In the genomic region with DNA sequence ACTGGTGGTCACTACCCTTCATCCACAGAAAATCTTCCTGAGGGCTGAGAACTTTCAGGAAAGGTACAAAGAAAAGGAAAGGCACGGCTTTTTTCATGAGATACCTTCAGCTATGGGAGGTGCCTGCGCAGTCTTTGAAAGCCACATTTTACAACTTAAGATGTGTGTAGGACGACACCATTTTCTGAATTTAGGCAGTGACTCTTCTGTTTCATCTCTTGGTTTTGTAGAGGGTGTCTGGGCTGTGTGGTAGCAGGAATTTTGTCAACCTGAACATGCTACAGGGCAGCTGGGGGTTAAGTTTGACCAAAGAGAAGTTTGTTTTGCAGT, we compare ENCODE assay signal across 23 cellular contexts.
DNase-seq lines count a peak whose midpoint lies in the region; ATAC-seq and TF ChIP-seq lines count a peak whose summit lies in the region.
"Had no signal": no experiment of that assay in that cellular context is flagged by ENCODE, and none has a peak within 500 bp of the region (broad histone marks: within the 10 kb centered on the region; RNA-seq: fewer than 3 reads in every experiment).

No MANE protein-coding gene starts in this region.

- no peaks in the 10 kb centered on the region for H3K79me2 ChIP-seq in osteoblast (ENCODE audit: insufficient read depth, low read length)

- H3K27ac ChIP-seq in cardiac muscle cell = peak overlapping the region; percentile 62
- peak overlapping the region in 3 of 4 donors; percentile 31 to 54 (median 53) for H3K27ac ChIP-seq in gastroesophageal sphincter
- peak overlapping the region; percentile 24 for H3K27ac ChIP-seq in osteoblast (ENCODE audit: low read depth, low read length)
- peak overlapping the region; percentile 55 for H3K27ac ChIP-seq in upper lobe of right lung
- H3K27ac ChIP-seq: neural progenitor cell, SJCRH30 had no signal

- ATAC-seq in Right ventricle myocardium superior (ENCODE audit: poor library complexity) (no peak), gastroesophageal sphincter (no peak), upper lobe of right lung (no peak), GM18907 (IDR thresholded peaks at IDR 0.05; ENCODE audit: unreplicated experiment) (no peak)
- ATAC-seq: activated CD8-positive, alpha-beta T cell treated with anti-CD3 and anti-CD28 coated beads for 36 hours; activated naive CD4-positive, alpha-beta T cell treated with anti-CD3 and anti-CD28 coated beads, Interleukin-2, amount 50 U/mL, for 72 hours; activated T-cell treated with anti-CD3 and anti-CD28 coated beads, Interleukin-2, amount 50 U/mL, for 4 hours; sciatic nerve had no signal

- H4K20me1 ChIP-seq in osteoblast (ENCODE audit: insufficient read depth, low read length) = no peaks in the 10 kb centered on the region

- H3K36me3 ChIP-seq in cardiac muscle cell (peaks cover 54% of the 10 kb centered on the region), gastroesophageal sphincter (peaks cover 4 to 39% of the 10 kb centered on the region in 2 donors), osteoblast (ENCODE audit: insufficient read depth, low read length) (peaks cover 76% of the 10 kb centered on the region), upper lobe of right lung (peaks cover 33% of the 10 kb centered on the region)
- H3K36me3 ChIP-seq: neural progenitor cell had no signal

- no peak for TF ChIP-seq POLR2A in gastroesophageal sphincter (IDR thresholded peaks at IDR 0.05)

- no peak overlapping the region for H2AFZ ChIP-seq in osteoblast (ENCODE audit: low read length)

- H3K4me1 ChIP-seq in cardiac muscle cell (ENCODE audit: low read depth) = no peaks in the 10 kb centered on the region
- H3K4me1 ChIP-seq in gastroesophageal sphincter = peaks cover 5 to 43% (median 11%) of the 10 kb centered on the region in 3 donors
- peaks cover 41% of the 10 kb centered on the region for H3K4me1 ChIP-seq in osteoblast (ENCODE audit: insufficient read depth, low read length)
- H3K4me1 ChIP-seq in upper lobe of right lung = peaks cover 49% of the 10 kb centered on the region

- H3K4me2 ChIP-seq in osteoblast (ENCODE audit: insufficient read depth, low read length) = no peak overlapping the region
- H3K4me2 ChIP-seq: neural progenitor cell had no signal

- no peak for TF ChIP-seq EP300 in gastroesophageal sphincter (IDR thresholded peaks at IDR 0.05)

- H3K27me3 ChIP-seq in cardiac muscle cell (no peaks in the 10 kb centered on the region), gastroesophageal sphincter (no peaks in the 10 kb centered on the region), osteoblast (ENCODE audit: insufficient read depth, low read length) (no peaks in the 10 kb centered on the region), upper lobe of right lung (no peaks in the 10 kb centered on the region)
- H3K27me3 ChIP-seq: neural progenitor cell, SJCRH30 had no signal

- intact Hi-C loops in Right ventricle myocardium superior (cut with DNase I) (loop anchor here (10.0 kb wide), 1 partner anchor 138 kb away; the partner anchor contains the start of gene NRP1), upper lobe of right lung (cut with DNase I) (loop anchor here (10.0 kb wide), 1 partner anchor 1438 kb away; no protein-coding TSS in a partner anchor)

- no peak for DNase-seq in cardiac muscle cell (ENCODE audit: low read depth in 1 of 2, low spot score in 1 of 2)
- no peak for DNase-seq in Right ventricle myocardium superior
- no peak for DNase-seq in osteoblast (ENCODE audit: insufficient read length, low spot score, missing footprints)
- no peak for DNase-seq in upper lobe of right lung
- DNase-seq in activated naive CD4-positive, alpha-beta T cell (lab: John Stamatoyannopoulos, UW) = no peak
- DNase-seq in activated T-cell treated with anti-CD3 and anti-CD28 coated beads, Interleukin-2, amount 50 U/mL, for 1 hour = no peak
- DNase-seq: 8988T; activated B cell treated with CpG ODN at 0.5 μM for 24 hours; activated CD8-positive, alpha-beta T cell treated with anti-CD3 and anti-CD28 coated beads for 36 hours; activated T-cell treated with anti-CD3 and anti-CD28 coated beads, Interleukin-2, amount 50 U/mL, for 4 hours; glutamatergic neuron; immature natural killer cell; Karpas-422; NCI-H1092; NCI-H526 treated with DMSO at 0.1 percent for 48 hours; SJCRH30; stimulated activated CD4-positive, alpha-beta T cell treated with anti-CD3 and anti-CD28 coated beads, Interleukin-2, amount 100 ng/mL, for 24 hours; T-helper 2 cell had no signal

- TF ChIP-seq CTCF in cardiac muscle cell (IDR thresholded peaks at IDR 0.05; ENCODE audit: low read depth, low read length) (no peak), gastroesophageal sphincter (IDR thresholded peaks at IDR 0.05) (no peak), osteoblast (IDR thresholded peaks at IDR 0.05; ENCODE audit: extremely low read depth, low read depth, low read length) (no peak), upper lobe of right lung (IDR thresholded peaks at IDR 0.05) (no peak)

- H3K4me3 ChIP-seq in cardiac muscle cell = no peak overlapping the region
- no peak overlapping the region for H3K4me3 ChIP-seq in gastroesophageal sphincter
- no peak overlapping the region for H3K4me3 ChIP-seq in osteoblast (ENCODE audit: insufficient read depth, low read length)
- no peak overlapping the region for H3K4me3 ChIP-seq in upper lobe of right lung
- H3K4me3 ChIP-seq: neural progenitor cell, SJCRH30 had no signal

- H3K9me3 ChIP-seq in cardiac muscle cell (ENCODE audit: low read depth) (no peaks in the 10 kb centered on the region), gastroesophageal sphincter (no peaks in the 10 kb centered on the region), osteoblast (ENCODE audit: low read depth, low read length) (no peaks in the 10 kb centered on the region), upper lobe of right lung (no peaks in the 10 kb centered on the region)
- H3K9me3 ChIP-seq: SJCRH30 had no signal

- 63 to 79% methylated on average over 3 of the region's 3 CpGs for WGBS in gastroesophageal sphincter (ENCODE audit: low coverage in 1 of 2), 2 donors
